ENCODE assay signal across 15 cellular contexts in genomic region chr14:98244966-98245569, GRCh38.
DNase-seq lines count a peak whose midpoint lies in the region; ATAC-seq, FAIRE-seq and TF ChIP-seq lines count a peak whose summit lies in the region.
"Had no signal": no experiment of that assay in that cellular context is flagged by ENCODE, and none has a peak within 500 bp of the region (broad histone marks: within the 10 kb centered on the region; RNA-seq: fewer than 3 reads in every experiment).

No MANE protein-coding gene starts in this region.

- no peak overlapping the region for H3K4me3 Mint-ChIP-seq in activated CD4-positive, alpha-beta memory T cell treated with anti-CD3 and anti-CD28 coated beads for 36 hours
- no peak overlapping the region for H3K4me3 Mint-ChIP-seq in activated CD4-positive, alpha-beta memory T cell treated with anti-CD3 and anti-CD28 coated beads, Interleukin-2, amount 10 ng/mL, durations not matched to agents 7 days and 5 days
- H3K4me3 Mint-ChIP-seq in activated CD8-positive, alpha-beta T cell treated with anti-CD3 and anti-CD28 coated beads, Interleukin-2, amount 10 ng/mL, durations not matched to agents 7 days and 5 days = no peak overlapping the region
- H3K4me3 Mint-ChIP-seq: CD8-positive, alpha-beta memory T cell; H9 had no signal

- no peaks in the 10 kb centered on the region for H3K9me3 ChIP-seq in keratinocyte (ENCODE audit: control insufficient read depth, low read depth, low read length)
- H3K9me3 ChIP-seq: Caco-2 had no signal

- CTCF ChIA-PET in activated CD4-positive, alpha-beta memory T cell treated with anti-CD3 and anti-CD28 coated beads for 36 hours (lab: Charles Lee) = no interaction called here
- CTCF ChIA-PET in activated CD4-positive, alpha-beta memory T cell treated with anti-CD3 and anti-CD28 coated beads, Interleukin-2, amount 10 ng/mL, durations not matched to agents 7 days and 5 days (lab: Charles Lee) = interaction anchor here (1.0 kb wide), 1 partner anchor 9 kb away, joined by 3 read pairs; no protein-coding TSS in a partner anchor
- CTCF ChIA-PET in activated CD8-positive, alpha-beta T cell treated with anti-CD3 and anti-CD28 coated beads, Interleukin-2, amount 10 ng/mL, durations not matched to agents 7 days and 5 days (lab: Charles Lee) = interaction anchor here (0.8 to 1.2 kb wide), 3 partner anchors 11 to 55 kb away, joined by 3 read pairs; no protein-coding TSS in a partner anchor

- H3K27me3 ChIP-seq in keratinocyte (ENCODE audit: control insufficient read depth, extremely low read depth, insufficient read depth, low read length) = no peaks in the 10 kb centered on the region

- no peaks in the 10 kb centered on the region for H3K4me1 ChIP-seq in keratinocyte (ENCODE audit: control insufficient read depth, extremely low read depth, insufficient read depth, low read length)
- H3K4me1 ChIP-seq: Caco-2 had no signal

- dilution Hi-C loops in keratinocyte (cut with MboI; ENCODE audit: extremely low pct_ligation_motif_present, low sequenced_read_pairs) = no loop called here

- no peak for TF ChIP-seq CTCF in keratinocyte (optimal IDR thresholded peaks at IDR 0.05 in 1 of 3, IDR thresholded peaks at IDR 0.05 in 1 of 3, conservative IDR thresholded peaks at IDR 0.05 in 1 of 3; ENCODE audit: extremely low read depth in 1 of 3, insufficient read depth in 2 of 3, low read length in 3 of 3)

- H3K36me3 ChIP-seq in keratinocyte (ENCODE audit: control insufficient read depth in 2 of 2, extremely low read depth in 1 of 2, insufficient read depth in 2 of 2, low read length in 2 of 2) = no peaks in the 10 kb centered on the region

- H3K9me1 ChIP-seq in keratinocyte (ENCODE audit: control insufficient read depth, extremely low read depth, insufficient read depth, low read length) = no peaks in the 10 kb centered on the region

- H3K4me2 ChIP-seq in keratinocyte (ENCODE audit: control insufficient read depth, extremely low read depth, insufficient read depth, low read depth, low read length) = no peak overlapping the region

- no peaks in the 10 kb centered on the region for H3K79me2 ChIP-seq in keratinocyte (ENCODE audit: control insufficient read depth, insufficient read depth, low read length)

- POLR2A ChIA-PET in activated CD4-positive, alpha-beta memory T cell treated with anti-CD3 and anti-CD28 coated beads for 36 hours (lab: Charles Lee) = no interaction called here
- POLR2A ChIA-PET in activated CD4-positive, alpha-beta memory T cell treated with anti-CD3 and anti-CD28 coated beads, Interleukin-2, amount 10 ng/mL, durations not matched to agents 7 days and 5 days (lab: Charles Lee) = interaction anchor here (1.1 kb wide), 1 partner anchor 16 kb away, joined by 4 read pairs; no protein-coding TSS in a partner anchor
- POLR2A ChIA-PET in activated CD8-positive, alpha-beta T cell treated with anti-CD3 and anti-CD28 coated beads, Interleukin-2, amount 10 ng/mL, durations not matched to agents 7 days and 5 days (lab: Charles Lee) = no interaction called here

- H3K9me3 Mint-ChIP-seq in activated CD4-positive, alpha-beta memory T cell treated with anti-CD3 and anti-CD28 coated beads for 36 hours = no peaks in the 10 kb centered on the region
- peaks cover 5% of the 10 kb centered on the region for H3K9me3 Mint-ChIP-seq in activated CD4-positive, alpha-beta memory T cell treated with anti-CD3 and anti-CD28 coated beads, Interleukin-2, amount 10 ng/mL, durations not matched to agents 7 days and 5 days
- no peaks in the 10 kb centered on the region for H3K9me3 Mint-ChIP-seq in activated CD8-positive, alpha-beta T cell treated with anti-CD3 and anti-CD28 coated beads, Interleukin-2, amount 10 ng/mL, durations not matched to agents 7 days and 5 days (ENCODE audit: insufficient read depth)
- H3K9me3 Mint-ChIP-seq: CD8-positive, alpha-beta memory T cell; H9 had no signal

- ATAC-seq in activated CD8-positive, alpha-beta T cell treated with anti-CD3 and anti-CD28 coated beads, Interleukin-2, amount 10 ng/mL, durations not matched to agents 7 days and 5 days = peak; percentile 33

- peaks cover 2% of the 10 kb centered on the region for H3K4me1 Mint-ChIP-seq in activated CD4-positive, alpha-beta memory T cell treated with anti-CD3 and anti-CD28 coated beads for 36 hours (ENCODE audit: low read depth)
- H3K4me1 Mint-ChIP-seq in activated CD4-positive, alpha-beta memory T cell treated with anti-CD3 and anti-CD28 coated beads, Interleukin-2, amount 10 ng/mL, durations not matched to agents 7 days and 5 days = no peaks in the 10 kb centered on the region
- peaks cover 2% of the 10 kb centered on the region for H3K4me1 Mint-ChIP-seq in activated CD8-positive, alpha-beta T cell treated with anti-CD3 and anti-CD28 coated beads, Interleukin-2, amount 10 ng/mL, durations not matched to agents 7 days and 5 days (ENCODE audit: low read depth)

- peak; percentile 13 for DNase-seq in activated CD4-positive, alpha-beta memory T cell treated with anti-CD3 and anti-CD28 coated beads for 36 hours
- no peak for DNase-seq in activated CD4-positive, alpha-beta memory T cell treated with anti-CD3 and anti-CD28 coated beads, Interleukin-2, amount 10 ng/mL, durations not matched to agents 7 days and 5 days
- DNase-seq in activated CD8-positive, alpha-beta T cell treated with anti-CD3 and anti-CD28 coated beads, Interleukin-2, amount 10 ng/mL, durations not matched to agents 7 days and 5 days = peak; percentile 32
- no peak for DNase-seq in keratinocyte (ENCODE audit: low read depth, low spot score)
- no peak for DNase-seq in cerebellar nuclear complex (lab: John Stamatoyannopoulos, UW)
- no peak for DNase-seq in hepatic stellate cell (ENCODE audit: low spot score)
- DNase-seq in OCI-M1 (lab: John Stamatoyannopoulos, UW) = no peak
- no peak for DNase-seq in NK-92 treated with Interleukin-12 subunit alpha and Interleukin-12 subunit beta, amount 100 ng/mL, for 24 hours (lab: John Stamatoyannopoulos, UW)
- DNase-seq: Caco-2; CD8-positive, alpha-beta memory T cell; GF-D8; GOT3; H9; IMR-90 had no signal

- no peak overlapping the region for H3K4me3 ChIP-seq in keratinocyte (ENCODE audit: control insufficient read depth in 2 of 3, extremely low read depth in 1 of 3, insufficient read depth in 2 of 3, low read depth in 1 of 3, low read length in 3 of 3)

- H3K27ac ChIP-seq in keratinocyte (ENCODE audit: control insufficient read depth, insufficient read depth, low read length) = no peak overlapping the region
- H3K27ac ChIP-seq: 22Rv1 had no signal

- no peaks in the 10 kb centered on the region for H3K36me3 Mint-ChIP-seq in activated CD4-positive, alpha-beta memory T cell treated with anti-CD3 and anti-CD28 coated beads for 36 hours
- no peaks in the 10 kb centered on the region for H3K36me3 Mint-ChIP-seq in activated CD4-positive, alpha-beta memory T cell treated with anti-CD3 and anti-CD28 coated beads, Interleukin-2, amount 10 ng/mL, durations not matched to agents 7 days and 5 days (ENCODE audit: low read depth)
- H3K36me3 Mint-ChIP-seq in activated CD8-positive, alpha-beta T cell treated with anti-CD3 and anti-CD28 coated beads, Interleukin-2, amount 10 ng/mL, durations not matched to agents 7 days and 5 days (ENCODE audit: low read depth) = no peaks in the 10 kb centered on the region

- no peaks in the 10 kb centered on the region for H4K20me1 ChIP-seq in keratinocyte (ENCODE audit: control insufficient read depth, extremely low read depth, insufficient read depth, low read length)

- H3K27ac Mint-ChIP-seq in activated CD4-positive, alpha-beta memory T cell treated with anti-CD3 and anti-CD28 coated beads for 36 hours = no peak overlapping the region
- H3K27ac Mint-ChIP-seq in activated CD4-positive, alpha-beta memory T cell treated with anti-CD3 and anti-CD28 coated beads, Interleukin-2, amount 10 ng/mL, durations not matched to agents 7 days and 5 days = no peak overlapping the region
- H3K27ac Mint-ChIP-seq in activated CD8-positive, alpha-beta T cell treated with anti-CD3 and anti-CD28 coated beads, Interleukin-2, amount 10 ng/mL, durations not matched to agents 7 days and 5 days = no peak overlapping the region
- H3K27ac Mint-ChIP-seq: H9 had no signal

- no peak for FAIRE-seq in keratinocyte (lab: Jason Lieb, UNC)

- H3K27me3 Mint-ChIP-seq in activated CD4-positive, alpha-beta memory T cell treated with anti-CD3 and anti-CD28 coated beads for 36 hours = no peaks in the 10 kb centered on the region
- no peaks in the 10 kb centered on the region for H3K27me3 Mint-ChIP-seq in activated CD4-positive, alpha-beta memory T cell treated with anti-CD3 and anti-CD28 coated beads, Interleukin-2, amount 10 ng/mL, durations not matched to agents 7 days and 5 days
- peaks cover 3% of the 10 kb centered on the region for H3K27me3 Mint-ChIP-seq in activated CD8-positive, alpha-beta T cell treated with anti-CD3 and anti-CD28 coated beads, Interleukin-2, amount 10 ng/mL, durations not matched to agents 7 days and 5 days (ENCODE audit: low read depth)
- H3K27me3 Mint-ChIP-seq: CD8-positive, alpha-beta memory T cell had no signal

- H2AFZ ChIP-seq in keratinocyte (ENCODE audit: control insufficient read depth, low read length) = peak overlapping the region; percentile 64

- no peak overlapping the region for H3K9ac ChIP-seq in keratinocyte (ENCODE audit: control insufficient read depth, extremely low read depth, insufficient read depth, low read length)

- intact Hi-C loops in activated CD4-positive, alpha-beta memory T cell treated with anti-CD3 and anti-CD28 coated beads for 36 hours (cut with micrococcal nuclease) = no loop called here

Comparison
In these comparisons a context has a peak if more than half of its experiments do, and no peak if none do; other contexts are left out.
1. DNase-seq: peak in activated CD4-positive, alpha-beta memory T cell treated with anti-CD3 and anti-CD28 coated beads for 36 hours (single experiment) and activated CD8-positive, alpha-beta T cell treated with anti-CD3 and anti-CD28 coated beads, Interleukin-2, amount 10 ng/mL, durations not matched to agents 7 days and 5 days (single experiment); none in activated CD4-positive, alpha-beta memory T cell treated with anti-CD3 and anti-CD28 coated beads, Interleukin-2, amount 10 ng/mL, durations not matched to agents 7 days and 5 days (single experiment), keratinocyte (single experiment), cerebellar nuclear complex (0 of 2), hepatic stellate cell (single experiment), OCI-M1 (single experiment) and NK-92 treated with Interleukin-12 subunit alpha and Interleukin-12 subunit beta, amount 100 ng/mL, for 24 hours (single experiment).